Comparison of ENCODE assay signal across 9 cellular contexts in genomic region chr6:16514249-16514648, GRCh38.
DNase-seq lines count a peak whose midpoint lies in the region; ATAC-seq and TF ChIP-seq lines count a peak whose summit lies in the region.
"Had no signal": no experiment of that assay in that cellular context is flagged by ENCODE, and none has a peak within 500 bp of the region (broad histone marks: within the 10 kb centered on the region; RNA-seq: fewer than 3 reads in every experiment).

No MANE protein-coding gene starts in this region.

- 34 to 40% methylated on average over 5 to 8 of the region's 8 CpGs for WGBS in transverse colon (ENCODE audit: low coverage in 1 of 2), 2 donors

- H3K4me3 ChIP-seq in AG09309 (ENCODE audit: control insufficient read depth, low read depth, low read length) (no peak overlapping the region), breast epithelium (no peak overlapping the region), transverse colon (no peak overlapping the region)

- no peak for TF ChIP-seq EP300 in transverse colon (IDR thresholded peaks at IDR 0.05; ENCODE audit: low read depth)

- TF ChIP-seq POLR2A in breast epithelium (IDR thresholded peaks at IDR 0.05): no peak
- no peak for TF ChIP-seq POLR2A in transverse colon (IDR thresholded peaks at IDR 0.05)

- DNase-seq in AG09309 (ENCODE audit: low read depth) (no peak), RKO (ENCODE audit: low spot score) (peak; percentile 43), breast epithelium (ENCODE audit: low spot score in 2 of 2) (no peak), left kidney (ENCODE audit: low read depth, low spot score) (peak; percentile 89), transverse colon (no peak)

- H3K27me3 ChIP-seq in breast epithelium: no peaks in the 10 kb centered on the region
- H3K27me3 ChIP-seq in transverse colon: no peaks in the 10 kb centered on the region
- H3K27me3 ChIP-seq: neutrophil had no signal

- in situ Hi-C loops in transverse colon (cut with MboI; ENCODE audit: low pct_ligation_motif_present in 1 of 4, low pct_unique_long_range_greater_than_20kb in 1 of 4, low sequenced_read_pairs in 3 of 4): loop anchor here (5.0 to 25.0 kb wide), 5 partner anchors 177 to 448 kb away; partner anchors contain the start of gene ATXN1 (in 3 of the 4)

- H3K9me3 ChIP-seq in breast epithelium: no peaks in the 10 kb centered on the region
- no peaks in the 10 kb centered on the region for H3K9me3 ChIP-seq in transverse colon
- H3K9me3 ChIP-seq: neutrophil had no signal

- TF ChIP-seq CTCF in AG09309 (IDR thresholded peaks at IDR 0.05; ENCODE audit: control insufficient read depth, insufficient read depth, low read depth, low read length, missing control alignments): peak; percentile 68
- TF ChIP-seq CTCF in GM12874 (IDR thresholded peaks at IDR 0.05; ENCODE audit: insufficient read depth, low read depth, low read length): peak; percentile 61
- TF ChIP-seq CTCF in breast epithelium (IDR thresholded peaks at IDR 0.05): peak; percentile 31 to 43 (median 36)
- peak; percentile 34 to 49 (median 39) for TF ChIP-seq CTCF in transverse colon (IDR thresholded peaks at IDR 0.05)

- H3K27ac ChIP-seq in breast epithelium (no peak overlapping the region), transverse colon (peak overlapping the region in 3 of 4 donors; percentile 15 to 49 (median 43))
- H3K27ac ChIP-seq: neutrophil had no signal

- H3K36me3 ChIP-seq in breast epithelium: no peaks in the 10 kb centered on the region
- H3K36me3 ChIP-seq in transverse colon: no peaks in the 10 kb centered on the region

- no peaks in the 10 kb centered on the region for H3K4me1 ChIP-seq in breast epithelium
- H3K4me1 ChIP-seq in transverse colon: peaks cover 8 to 35% (median 16%) of the 10 kb centered on the region in 4 donors

- intact Hi-C loops in breast epithelium (cut with DNase I; ENCODE audit: low total_unique reads): no loop called here
- intact Hi-C loops in transverse colon (cut with DNase I; ENCODE audit: low total_unique reads): loop anchor here (10.0 kb wide), 1 partner anchor 251 kb away; the partner anchor contains the start of gene ATXN1

- ATAC-seq in GM19328 (IDR thresholded peaks at IDR 0.05; ENCODE audit: unreplicated experiment) (no peak), GM21717 (IDR thresholded peaks at IDR 0.05; ENCODE audit: unreplicated experiment) (no peak)

Comparison
In these comparisons a context has a peak if more than half of its experiments do, and no peak if none do; other contexts are left out.
1. DNase-seq: peak in RKO (single experiment) and left kidney (single experiment); none in AG09309 (single experiment), breast epithelium (0 of 2) and transverse colon (single experiment).
2. H3K27ac ChIP-seq: peak in transverse colon (3 of 4); none in breast epithelium (0 of 2).
3. Peak in every context shown above with its lines, with median percentiles within 50 percentile points of each other: CTCF ChIP-seq.